ENCODE assay signal across 23 cellular contexts in genomic region chr15:62631325-62631724, GRCh38.
A peak's percentile ranks its signal among the peaks of the same experiment; 100 is the strongest.
DNase-seq lines count a peak whose midpoint lies in the region; ATAC-seq, FAIRE-seq and TF ChIP-seq lines count a peak whose summit lies in the region.
"Had no signal": no experiment of that assay in that cellular context is flagged by ENCODE, and none has a peak within 500 bp of the region (broad histone marks: within the 10 kb centered on the region; RNA-seq: fewer than 3 reads in every experiment).

No MANE protein-coding gene starts in this region.

- H3K9me3 Mint-ChIP-seq in WTC11: no peaks in the 10 kb centered on the region
- H3K9me3 Mint-ChIP-seq in activated CD4-positive, alpha-beta memory T cell treated with anti-CD3 and anti-CD28 coated beads for 36 hours: no peaks in the 10 kb centered on the region
- no peaks in the 10 kb centered on the region for H3K9me3 Mint-ChIP-seq in effector memory CD8-positive, alpha-beta T cell
- H3K9me3 Mint-ChIP-seq: CD4-positive, CD25-positive, alpha-beta regulatory T cell; CD8-positive, alpha-beta T cell had no signal

- CTCF ChIA-PET in HEK293 (lab: Yijun Ruan, JAX): interaction anchor here (0.7 kb wide), 1 partner anchor 463 kb away, joined by 3 read pairs; no protein-coding TSS in a partner anchor
- CTCF ChIA-PET in WTC11 (lab: Charles Lee): no interaction called here
- CTCF ChIA-PET in activated CD4-positive, alpha-beta memory T cell treated with anti-CD3 and anti-CD28 coated beads for 36 hours (lab: Charles Lee): no interaction called here

- TF ChIP-seq CTCF in HEK293 (tag by site-specific recombination; IDR thresholded peaks at IDR 0.05): no peak
- no peak for TF ChIP-seq CTCF in WTC11 (IDR thresholded peaks at IDR 0.05)
- no peak for TF ChIP-seq CTCF in keratinocyte (optimal IDR thresholded peaks at IDR 0.05 in 1 of 3, IDR thresholded peaks at IDR 0.05 in 1 of 3, conservative IDR thresholded peaks at IDR 0.05 in 1 of 3; ENCODE audit: extremely low read depth in 1 of 3, insufficient read depth in 2 of 3, low read length in 3 of 3)
- TF ChIP-seq CTCF in upper lobe of left lung (IDR thresholded peaks at IDR 0.05): no peak

- no peak overlapping the region for H2AFZ ChIP-seq in keratinocyte (ENCODE audit: control insufficient read depth, low read length)

- H4K20me1 ChIP-seq in keratinocyte (ENCODE audit: control insufficient read depth, extremely low read depth, insufficient read depth, low read length): no peaks in the 10 kb centered on the region
- H4K20me1 ChIP-seq: BLaER1 had no signal

- no peak overlapping the region for H3K4me3 Mint-ChIP-seq in WTC11
- H3K4me3 Mint-ChIP-seq in activated CD4-positive, alpha-beta memory T cell treated with anti-CD3 and anti-CD28 coated beads for 36 hours: no peak overlapping the region
- no peak overlapping the region for H3K4me3 Mint-ChIP-seq in effector memory CD8-positive, alpha-beta T cell
- H3K4me3 Mint-ChIP-seq: CD14-positive monocyte; CD4-positive, CD25-positive, alpha-beta regulatory T cell; CD8-positive, alpha-beta T cell had no signal

- H3K27me3 ChIP-seq in keratinocyte (ENCODE audit: control insufficient read depth, extremely low read depth, insufficient read depth, low read length) (no peaks in the 10 kb centered on the region), upper lobe of left lung (no peaks in the 10 kb centered on the region)
- H3K27me3 ChIP-seq: BE2C, BLaER1 had no signal

- H3K4me1 ChIP-seq in HEK293 (ENCODE audit: control insufficient read depth, insufficient read depth, low read length) (no peaks in the 10 kb centered on the region), keratinocyte (ENCODE audit: control insufficient read depth, extremely low read depth, insufficient read depth, low read length) (peaks cover 16% of the 10 kb centered on the region), upper lobe of left lung (no peaks in the 10 kb centered on the region)
- H3K4me1 ChIP-seq: BLaER1 had no signal

- dilution Hi-C loops in keratinocyte (cut with MboI; ENCODE audit: extremely low pct_ligation_motif_present, low sequenced_read_pairs): no loop called here

- no peak for TF ChIP-seq EP300 in upper lobe of left lung (IDR thresholded peaks at IDR 0.05)

- ATAC-seq in WTC11: no peak
- no peak for ATAC-seq in upper lobe of left lung (ENCODE audit: low FRiP score in 2 of 2)
- ATAC-seq in effector memory CD8-positive, alpha-beta T cell (replicated peaks): no peak
- ATAC-seq: CD8-positive, alpha-beta T cell had no signal

- H3K9me3 ChIP-seq in HEK293 (ENCODE audit: control insufficient read depth, insufficient read depth, low read depth, low read length): no peaks in the 10 kb centered on the region
- no peaks in the 10 kb centered on the region for H3K9me3 ChIP-seq in keratinocyte (ENCODE audit: control insufficient read depth, low read depth, low read length)
- H3K9me3 ChIP-seq in upper lobe of left lung: no peaks in the 10 kb centered on the region
- H3K9me3 ChIP-seq: BE2C, BLaER1, Caco-2 had no signal

- H3K4me1 Mint-ChIP-seq in WTC11: peaks cover 18% of the 10 kb centered on the region
- H3K4me1 Mint-ChIP-seq in activated CD4-positive, alpha-beta memory T cell treated with anti-CD3 and anti-CD28 coated beads for 36 hours (ENCODE audit: low read depth): no peaks in the 10 kb centered on the region
- no peaks in the 10 kb centered on the region for H3K4me1 Mint-ChIP-seq in effector memory CD8-positive, alpha-beta T cell (ENCODE audit: low read depth in 2 of 2)
- H3K4me1 Mint-ChIP-seq: CD14-positive monocyte; CD4-positive, CD25-positive, alpha-beta regulatory T cell had no signal

- no peak for FAIRE-seq in keratinocyte (lab: Jason Lieb, UNC)
- FAIRE-seq: A204.1, D721Med, G401.6, GM12891, GM19239 had no signal

- TF ChIP-seq POLR2A in upper lobe of left lung (IDR thresholded peaks at IDR 0.05): no peak

- intact Hi-C loops in activated CD4-positive, alpha-beta memory T cell treated with anti-CD3 and anti-CD28 coated beads for 36 hours (cut with micrococcal nuclease): no loop called here

- no peaks in the 10 kb centered on the region for H3K36me3 ChIP-seq in HEK293 (ENCODE audit: control insufficient read depth in 2 of 2, insufficient read depth in 1 of 2, low read length in 2 of 2)
- no peaks in the 10 kb centered on the region for H3K36me3 ChIP-seq in keratinocyte (ENCODE audit: control insufficient read depth in 2 of 2, extremely low read depth in 1 of 2, insufficient read depth in 2 of 2, low read length in 2 of 2)
- H3K36me3 ChIP-seq in upper lobe of left lung: no peaks in the 10 kb centered on the region
- H3K36me3 ChIP-seq: BE2C, BLaER1 had no signal

- POLR2A ChIA-PET in HEK293 (lab: Yijun Ruan, JAX): no interaction called here
- POLR2A ChIA-PET in WTC11 (lab: Charles Lee): interaction anchor here (0.5 kb wide), 1 partner anchor 32 kb away, joined by 5 read pairs; no protein-coding TSS in a partner anchor
- POLR2A ChIA-PET in activated CD4-positive, alpha-beta memory T cell treated with anti-CD3 and anti-CD28 coated beads for 36 hours (lab: Charles Lee): no interaction called here

- no peak overlapping the region for H3K4me3 ChIP-seq in HEK293 (ENCODE audit: low read depth, low read length)
- no peak overlapping the region for H3K4me3 ChIP-seq in keratinocyte (ENCODE audit: control insufficient read depth in 2 of 3, extremely low read depth in 1 of 3, insufficient read depth in 2 of 3, low read depth in 1 of 3, low read length in 3 of 3)
- no peak overlapping the region for H3K4me3 ChIP-seq in upper lobe of left lung
- H3K4me3 ChIP-seq: BLaER1 had no signal

- DNase-seq in WTC11 (ENCODE audit: low spot score): no peak
- DNase-seq in keratinocyte (ENCODE audit: low read depth, low spot score): no peak
- DNase-seq in activated CD4-positive, alpha-beta memory T cell treated with anti-CD3 and anti-CD28 coated beads for 36 hours: no peak
- DNase-seq in upper lobe of left lung: no peak
- no peak for DNase-seq in effector memory CD8-positive, alpha-beta T cell
- DNase-seq: 8988T; ACHN; BE2C; C1 segment of cervical spinal cord; Caco-2; Calu3; CD4-positive, CD25-positive, alpha-beta regulatory T cell; CD8-positive, alpha-beta T cell; DMS79 treated with DMSO at 0.1 percent for 48 hours; GF-D8 had no signal

- H3K27me3 Mint-ChIP-seq in WTC11 (ENCODE audit: low read depth): no peaks in the 10 kb centered on the region
- H3K27me3 Mint-ChIP-seq in activated CD4-positive, alpha-beta memory T cell treated with anti-CD3 and anti-CD28 coated beads for 36 hours: peaks cover 2% of the 10 kb centered on the region
- peaks cover 0 to 32% of the 10 kb centered on the region in 2 donors for H3K27me3 Mint-ChIP-seq in effector memory CD8-positive, alpha-beta T cell

- H3K27ac ChIP-seq in HEK293 (ENCODE audit: extremely low read depth, low read depth, low read length): no peak overlapping the region
- no peak overlapping the region for H3K27ac ChIP-seq in keratinocyte (ENCODE audit: control insufficient read depth, insufficient read depth, low read length)
- H3K27ac ChIP-seq in upper lobe of left lung: no peak overlapping the region
- H3K27ac ChIP-seq: BLaER1 had no signal

- H3K79me2 ChIP-seq in keratinocyte (ENCODE audit: control insufficient read depth, insufficient read depth, low read length): no peaks in the 10 kb centered on the region

- H3K4me2 ChIP-seq in keratinocyte (ENCODE audit: control insufficient read depth, extremely low read depth, insufficient read depth, low read depth, low read length): peak overlapping the region; percentile 9
- H3K4me2 ChIP-seq: BLaER1 had no signal

- H3K36me3 Mint-ChIP-seq in WTC11: no peaks in the 10 kb centered on the region
- no peaks in the 10 kb centered on the region for H3K36me3 Mint-ChIP-seq in activated CD4-positive, alpha-beta memory T cell treated with anti-CD3 and anti-CD28 coated beads for 36 hours
- no peaks in the 10 kb centered on the region for H3K36me3 Mint-ChIP-seq in effector memory CD8-positive, alpha-beta T cell (ENCODE audit: insufficient read depth)
- H3K36me3 Mint-ChIP-seq: CD14-positive monocyte; CD4-positive, CD25-positive, alpha-beta regulatory T cell; CD8-positive, alpha-beta T cell had no signal

- H3K27ac Mint-ChIP-seq in WTC11: no peak overlapping the region
- H3K27ac Mint-ChIP-seq in activated CD4-positive, alpha-beta memory T cell treated with anti-CD3 and anti-CD28 coated beads for 36 hours: no peak overlapping the region
- H3K27ac Mint-ChIP-seq in effector memory CD8-positive, alpha-beta T cell: no peak overlapping the region
- H3K27ac Mint-ChIP-seq: CD14-positive monocyte; CD4-positive, CD25-positive, alpha-beta regulatory T cell; CD8-positive, alpha-beta T cell had no signal

- no peak overlapping the region for H3K9ac ChIP-seq in keratinocyte (ENCODE audit: control insufficient read depth, extremely low read depth, insufficient read depth, low read length)
- H3K9ac ChIP-seq: BLaER1 had no signal

- no peaks in the 10 kb centered on the region for H3K9me1 ChIP-seq in keratinocyte (ENCODE audit: control insufficient read depth, extremely low read depth, insufficient read depth, low read length)

TF ChIP-seq in HEK293, 187 proteins besides CTCF, POLR2A, EP300 and RAD21:
- TF ChIP-seq RBAK (tag by site-specific recombination; IDR thresholded peaks at IDR 0.05) (no peak), ZNF366 (tag by site-specific recombination; conservative IDR thresholded peaks at IDR 0.05) (peak; percentile 75), PRDM1 (tag by site-specific recombination; IDR thresholded peaks at IDR 0.05) (peak; percentile 99), ZNF324 (tag by site-specific recombination; IDR thresholded peaks at IDR 0.05) (no peak)
TF ChIP-seq in HEK293: peak in this region for 2.

TF ChIP-seq in WTC11, 78 proteins besides CTCF, POLR2A, EP300 and RAD21 (continues in another document):
- no peak for TF ChIP-seq ESRRA (CRISPR knock-in tag; IDR thresholded peaks at IDR 0.05; ENCODE audit: borderline replicate concordance)
- TF ChIP-seq ERG (CRISPR knock-in tag; IDR thresholded peaks at IDR 0.05): no peak
